Comparison of ENCODE assay signal across 1 cellular context in the genomic region with DNA sequence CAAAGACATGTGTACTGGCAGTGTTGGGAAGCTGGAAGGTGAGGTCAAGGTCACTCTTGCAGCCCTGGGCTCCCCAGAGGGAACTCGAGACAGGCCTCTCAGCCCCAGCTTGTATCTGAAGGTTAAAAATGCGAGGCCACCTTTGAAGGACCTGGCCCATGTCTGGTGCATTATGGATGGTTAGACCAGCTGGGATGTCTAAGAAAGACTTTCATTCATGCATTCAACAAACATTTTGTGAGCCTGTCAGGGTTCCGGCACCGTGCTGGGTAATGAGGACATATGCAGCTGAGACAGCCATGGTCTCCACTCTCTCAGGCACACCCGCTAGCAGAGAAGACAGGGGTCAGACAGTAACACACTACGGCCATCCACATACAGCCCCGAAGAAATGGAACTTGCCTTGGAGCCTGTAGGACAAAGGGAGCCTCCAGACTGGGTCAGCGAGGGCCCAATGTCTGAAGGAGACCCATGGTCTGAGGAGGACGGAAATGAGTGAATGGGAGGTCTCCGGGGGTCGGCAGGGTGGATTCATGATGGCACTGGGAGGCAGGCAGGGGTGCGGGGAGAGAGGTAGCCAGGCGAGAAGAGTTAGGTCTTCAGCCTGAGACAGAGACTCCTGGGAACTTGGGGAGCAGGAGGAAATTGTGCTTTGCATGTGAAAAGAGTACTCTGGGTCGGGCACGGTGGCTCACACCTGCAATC.
TF ChIP-seq lines count a peak whose summit lies in the region.

No MANE protein-coding gene starts in this region.

TF ChIP-seq in HepG2, 621 proteins besides CTCF, POLR2A, EP300 and RAD21 (continued from another document):
- TF ChIP-seq, protein P1, sequence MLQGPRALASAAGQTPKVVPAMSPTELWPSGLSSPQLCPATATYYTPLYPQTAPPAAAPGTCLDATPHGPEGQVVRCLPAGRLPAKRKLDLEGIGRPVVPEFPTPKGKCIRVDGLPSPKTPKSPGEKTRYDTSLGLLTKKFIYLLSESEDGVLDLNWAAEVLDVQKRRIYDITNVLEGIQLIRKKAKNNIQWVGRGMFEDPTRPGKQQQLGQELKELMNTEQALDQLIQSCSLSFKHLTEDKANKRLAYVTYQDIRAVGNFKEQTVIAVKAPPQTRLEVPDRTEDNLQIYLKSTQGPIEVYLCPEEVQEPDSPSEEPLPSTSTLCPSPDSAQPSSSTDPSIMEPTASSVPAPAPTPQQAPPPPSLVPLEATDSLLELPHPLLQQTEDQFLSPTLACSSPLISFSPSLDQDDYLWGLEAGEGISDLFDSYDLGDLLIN (CRISPR knock-in tag; IDR thresholded peaks at IDR 0.05; ENCODE audit: borderline replicate concordance): no peak
- no peak for TF ChIP-seq YEATS4 (CRISPR knock-in tag; IDR thresholded peaks at IDR 0.05; ENCODE audit: borderline replicate concordance)
- TF ChIP-seq ZNF24 (IDR thresholded peaks at IDR 0.05): no peak
- TF ChIP-seq IKZF1 (IDR thresholded peaks at IDR 0.05): no peak
- no peak for TF ChIP-seq TCF7L2 (IDR thresholded peaks at IDR 0.05; ENCODE audit: low read depth, low read length)
- no peak for TF ChIP-seq FOXM1 (CRISPR knock-in tag; IDR thresholded peaks at IDR 0.05)
- TF ChIP-seq ZNF234 (CRISPR knock-in tag; conservative IDR thresholded peaks at IDR 0.05): no peak
- no peak for TF ChIP-seq HNRNPL (IDR thresholded peaks at IDR 0.05; ENCODE audit: low read depth, low read length)
- no peak for TF ChIP-seq ZNF777 (CRISPR knock-in tag; IDR thresholded peaks at IDR 0.05)
- TF ChIP-seq ADNP (CRISPR knock-in tag; IDR thresholded peaks at IDR 0.05): no peak
- no peak for TF ChIP-seq ZNF747 (CRISPR knock-in tag; IDR thresholded peaks at IDR 0.05; ENCODE audit: borderline replicate concordance)
- TF ChIP-seq NFIC (IDR thresholded peaks at IDR 0.05; ENCODE audit: low read length): no peak
- no peak for TF ChIP-seq ATF7 (IDR thresholded peaks at IDR 0.05)
- TF ChIP-seq ATF7 (CRISPR knock-in tag; IDR thresholded peaks at IDR 0.05): no peak
- TF ChIP-seq ZSCAN21 (CRISPR knock-in tag; IDR thresholded peaks at IDR 0.05; ENCODE audit: borderline replicate concordance): no peak
